Comparison of ENCODE assay signal across 1 cellular context in genomic region chr14:35336171-35337073, GRCh38.
TF ChIP-seq lines count a peak whose summit lies in the region.

No MANE protein-coding gene starts in this region.

TF ChIP-seq in H1, 55 proteins besides CTCF, POLR2A, EP300 and RAD21 (continued from another document):
- TF ChIP-seq, protein P1, sequence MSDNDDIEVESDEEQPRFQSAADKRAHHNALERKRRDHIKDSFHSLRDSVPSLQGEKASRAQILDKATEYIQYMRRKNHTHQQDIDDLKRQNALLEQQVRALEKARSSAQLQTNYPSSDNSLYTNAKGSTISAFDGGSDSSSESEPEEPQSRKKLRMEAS (IDR thresholded peaks at IDR 0.05): peak; percentile 39; the same call in 1 of the 2 replicates
- no peak for TF ChIP-seq NRF1 (IDR thresholded peaks at IDR 0.05; ENCODE audit: low read depth, low read length)
- peak; percentile 62 for TF ChIP-seq CREB1 (IDR thresholded peaks at IDR 0.05)
- TF ChIP-seq EGR1 (IDR thresholded peaks at IDR 0.05; ENCODE audit: borderline replicate concordance, low read depth, low read length): no peak
- no peak for TF ChIP-seq SIX5 (IDR thresholded peaks at IDR 0.05; ENCODE audit: low read depth, low read length)
- TF ChIP-seq, protein P2, sequence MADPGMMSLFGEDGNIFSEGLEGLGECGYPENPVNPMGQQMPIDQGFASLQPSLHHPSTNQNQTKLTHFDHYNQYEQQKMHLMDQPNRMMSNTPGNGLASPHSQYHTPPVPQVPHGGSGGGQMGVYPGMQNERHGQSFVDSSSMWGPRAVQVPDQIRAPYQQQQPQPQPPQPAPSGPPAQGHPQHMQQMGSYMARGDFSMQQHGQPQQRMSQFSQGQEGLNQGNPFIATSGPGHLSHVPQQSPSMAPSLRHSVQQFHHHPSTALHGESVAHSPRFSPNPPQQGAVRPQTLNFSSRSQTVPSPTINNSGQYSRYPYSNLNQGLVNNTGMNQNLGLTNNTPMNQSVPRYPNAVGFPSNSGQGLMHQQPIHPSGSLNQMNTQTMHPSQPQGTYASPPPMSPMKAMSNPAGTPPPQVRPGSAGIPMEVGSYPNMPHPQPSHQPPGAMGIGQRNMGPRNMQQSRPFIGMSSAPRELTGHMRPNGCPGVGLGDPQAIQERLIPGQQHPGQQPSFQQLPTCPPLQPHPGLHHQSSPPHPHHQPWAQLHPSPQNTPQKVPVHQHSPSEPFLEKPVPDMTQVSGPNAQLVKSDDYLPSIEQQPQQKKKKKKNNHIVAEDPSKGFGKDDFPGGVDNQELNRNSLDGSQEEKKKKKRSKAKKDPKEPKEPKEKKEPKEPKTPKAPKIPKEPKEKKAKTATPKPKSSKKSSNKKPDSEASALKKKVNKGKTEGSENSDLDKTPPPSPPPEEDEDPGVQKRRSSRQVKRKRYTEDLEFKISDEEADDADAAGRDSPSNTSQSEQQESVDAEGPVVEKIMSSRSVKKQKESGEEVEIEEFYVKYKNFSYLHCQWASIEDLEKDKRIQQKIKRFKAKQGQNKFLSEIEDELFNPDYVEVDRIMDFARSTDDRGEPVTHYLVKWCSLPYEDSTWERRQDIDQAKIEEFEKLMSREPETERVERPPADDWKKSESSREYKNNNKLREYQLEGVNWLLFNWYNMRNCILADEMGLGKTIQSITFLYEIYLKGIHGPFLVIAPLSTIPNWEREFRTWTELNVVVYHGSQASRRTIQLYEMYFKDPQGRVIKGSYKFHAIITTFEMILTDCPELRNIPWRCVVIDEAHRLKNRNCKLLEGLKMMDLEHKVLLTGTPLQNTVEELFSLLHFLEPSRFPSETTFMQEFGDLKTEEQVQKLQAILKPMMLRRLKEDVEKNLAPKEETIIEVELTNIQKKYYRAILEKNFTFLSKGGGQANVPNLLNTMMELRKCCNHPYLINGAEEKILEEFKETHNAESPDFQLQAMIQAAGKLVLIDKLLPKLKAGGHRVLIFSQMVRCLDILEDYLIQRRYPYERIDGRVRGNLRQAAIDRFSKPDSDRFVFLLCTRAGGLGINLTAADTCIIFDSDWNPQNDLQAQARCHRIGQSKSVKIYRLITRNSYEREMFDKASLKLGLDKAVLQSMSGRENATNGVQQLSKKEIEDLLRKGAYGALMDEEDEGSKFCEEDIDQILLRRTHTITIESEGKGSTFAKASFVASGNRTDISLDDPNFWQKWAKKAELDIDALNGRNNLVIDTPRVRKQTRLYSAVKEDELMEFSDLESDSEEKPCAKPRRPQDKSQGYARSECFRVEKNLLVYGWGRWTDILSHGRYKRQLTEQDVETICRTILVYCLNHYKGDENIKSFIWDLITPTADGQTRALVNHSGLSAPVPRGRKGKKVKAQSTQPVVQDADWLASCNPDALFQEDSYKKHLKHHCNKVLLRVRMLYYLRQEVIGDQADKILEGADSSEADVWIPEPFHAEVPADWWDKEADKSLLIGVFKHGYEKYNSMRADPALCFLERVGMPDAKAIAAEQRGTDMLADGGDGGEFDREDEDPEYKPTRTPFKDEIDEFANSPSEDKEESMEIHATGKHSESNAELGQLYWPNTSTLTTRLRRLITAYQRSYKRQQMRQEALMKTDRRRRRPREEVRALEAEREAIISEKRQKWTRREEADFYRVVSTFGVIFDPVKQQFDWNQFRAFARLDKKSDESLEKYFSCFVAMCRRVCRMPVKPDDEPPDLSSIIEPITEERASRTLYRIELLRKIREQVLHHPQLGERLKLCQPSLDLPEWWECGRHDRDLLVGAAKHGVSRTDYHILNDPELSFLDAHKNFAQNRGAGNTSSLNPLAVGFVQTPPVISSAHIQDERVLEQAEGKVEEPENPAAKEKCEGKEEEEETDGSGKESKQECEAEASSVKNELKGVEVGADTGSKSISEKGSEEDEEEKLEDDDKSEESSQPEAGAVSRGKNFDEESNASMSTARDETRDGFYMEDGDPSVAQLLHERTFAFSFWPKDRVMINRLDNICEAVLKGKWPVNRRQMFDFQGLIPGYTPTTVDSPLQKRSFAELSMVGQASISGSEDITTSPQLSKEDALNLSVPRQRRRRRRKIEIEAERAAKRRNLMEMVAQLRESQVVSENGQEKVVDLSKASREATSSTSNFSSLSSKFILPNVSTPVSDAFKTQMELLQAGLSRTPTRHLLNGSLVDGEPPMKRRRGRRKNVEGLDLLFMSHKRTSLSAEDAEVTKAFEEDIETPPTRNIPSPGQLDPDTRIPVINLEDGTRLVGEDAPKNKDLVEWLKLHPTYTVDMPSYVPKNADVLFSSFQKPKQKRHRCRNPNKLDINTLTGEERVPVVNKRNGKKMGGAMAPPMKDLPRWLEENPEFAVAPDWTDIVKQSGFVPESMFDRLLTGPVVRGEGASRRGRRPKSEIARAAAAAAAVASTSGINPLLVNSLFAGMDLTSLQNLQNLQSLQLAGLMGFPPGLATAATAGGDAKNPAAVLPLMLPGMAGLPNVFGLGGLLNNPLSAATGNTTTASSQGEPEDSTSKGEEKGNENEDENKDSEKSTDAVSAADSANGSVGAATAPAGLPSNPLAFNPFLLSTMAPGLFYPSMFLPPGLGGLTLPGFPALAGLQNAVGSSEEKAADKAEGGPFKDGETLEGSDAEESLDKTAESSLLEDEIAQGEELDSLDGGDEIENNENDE (IDR thresholded peaks at IDR 0.05; ENCODE audit: insufficient replicate concordance, low read length): no peak
- 0 out of 2 replicates have a peak, but pooled peaks have one; percentile 12 for TF ChIP-seq SP1 (IDR thresholded peaks at IDR 0.05; ENCODE audit: low read depth, low read length)
- TF ChIP-seq GABPA (IDR thresholded peaks at IDR 0.05; ENCODE audit: borderline replicate concordance, insufficient read depth, low read length): no peak
- no peak for TF ChIP-seq TAF1 (IDR thresholded peaks at IDR 0.05; ENCODE audit: low read depth, low read length)
